In genomic region chr20:50372770-50373088, GRCh38 we compare ENCODE assay signal across 1 cellular context.
TF ChIP-seq lines count a peak whose summit lies in the region.

No MANE protein-coding gene starts in this region.

TF ChIP-seq in IMR-90, 13 proteins besides CTCF, POLR2A, EP300 and RAD21 (continued from another document):
- TF ChIP-seq, protein P1, sequence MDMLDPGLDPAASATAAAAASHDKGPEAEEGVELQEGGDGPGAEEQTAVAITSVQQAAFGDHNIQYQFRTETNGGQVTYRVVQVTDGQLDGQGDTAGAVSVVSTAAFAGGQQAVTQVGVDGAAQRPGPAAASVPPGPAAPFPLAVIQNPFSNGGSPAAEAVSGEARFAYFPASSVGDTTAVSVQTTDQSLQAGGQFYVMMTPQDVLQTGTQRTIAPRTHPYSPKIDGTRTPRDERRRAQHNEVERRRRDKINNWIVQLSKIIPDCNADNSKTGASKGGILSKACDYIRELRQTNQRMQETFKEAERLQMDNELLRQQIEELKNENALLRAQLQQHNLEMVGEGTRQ (IDR thresholded peaks at IDR 0.05; ENCODE audit: low read depth, low read length), result no peak
- TF ChIP-seq BHLHE40 (IDR thresholded peaks at IDR 0.05; ENCODE audit: low read depth, low read length), result 0 out of 2 replicates have a peak, but pooled peaks have one; percentile 7
TF ChIP-seq in IMR-90: peak in this region for 3.
